ENCODE assay signal across 8 cellular contexts in the genomic region with DNA sequence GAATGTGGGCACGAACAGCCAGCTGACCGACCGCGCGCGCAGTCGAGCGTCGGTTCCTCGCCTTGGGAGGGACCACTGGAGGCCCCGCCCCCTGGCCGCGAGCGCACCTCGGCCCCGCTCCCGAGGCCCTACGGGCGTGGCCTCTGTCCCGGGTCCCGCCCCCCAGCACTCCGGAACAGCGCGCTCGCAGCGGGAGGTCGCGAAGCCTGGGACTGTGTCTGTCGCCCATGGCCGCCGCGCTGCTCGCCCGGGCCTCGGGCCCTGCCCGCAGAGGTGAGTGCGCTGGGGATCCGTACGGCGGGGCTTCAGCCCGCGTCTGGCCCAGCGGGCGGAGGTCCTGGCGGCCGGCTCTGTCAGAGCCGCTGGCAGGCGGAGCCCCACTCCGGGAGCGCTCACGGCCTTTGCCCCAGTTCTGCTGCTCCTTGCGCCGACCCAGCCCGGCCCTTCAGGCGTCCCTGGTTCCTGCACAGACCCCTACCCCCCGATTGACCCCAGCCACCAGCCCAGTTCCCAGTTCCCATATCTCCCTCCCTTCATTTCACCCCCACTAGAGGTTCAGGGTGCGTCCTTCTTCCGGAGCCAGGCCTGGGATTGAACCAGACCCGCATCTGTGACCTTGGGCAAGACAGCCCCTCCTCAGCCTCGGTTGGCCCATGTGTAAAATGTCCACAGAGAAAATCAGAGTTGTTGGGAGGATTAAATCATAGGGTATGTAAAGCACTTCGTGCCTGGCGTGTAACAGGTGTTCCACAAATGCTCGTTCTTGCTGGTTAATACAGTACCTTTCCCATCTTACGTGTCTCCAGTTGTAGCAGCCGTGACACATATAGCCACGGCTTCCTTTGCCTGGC. TPM values are rescaled to one million over a fixed set of nuclear protein-coding genes. Genes with fewer than 3 reads are reported as not detected.
DNase-seq lines count a peak whose midpoint lies in the region; ATAC-seq and FAIRE-seq lines count a peak whose summit lies in the region.

A gene with protein sequence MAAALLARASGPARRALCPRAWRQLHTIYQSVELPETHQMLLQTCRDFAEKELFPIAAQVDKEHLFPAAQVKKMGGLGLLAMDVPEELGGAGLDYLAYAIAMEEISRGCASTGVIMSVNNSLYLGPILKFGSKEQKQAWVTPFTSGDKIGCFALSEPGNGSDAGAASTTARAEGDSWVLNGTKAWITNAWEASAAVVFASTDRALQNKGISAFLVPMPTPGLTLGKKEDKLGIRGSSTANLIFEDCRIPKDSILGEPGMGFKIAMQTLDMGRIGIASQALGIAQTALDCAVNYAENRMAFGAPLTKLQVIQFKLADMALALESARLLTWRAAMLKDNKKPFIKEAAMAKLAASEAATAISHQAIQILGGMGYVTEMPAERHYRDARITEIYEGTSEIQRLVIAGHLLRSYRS (plus strand): TSS at position 168 of the 851 bp plus-strand sequence. CDS start 60 bp downstream, at position 228.

- intact Hi-C loops in right cardiac atrium (cut with DNase I), result loop anchor here in 1 of 4 donors (10.0 kb wide), 1 partner anchor 179 kb away; a partner anchor contains a TSS

- H3K9me3 ChIP-seq in T-helper 17 cell (ENCODE audit: control insufficient read depth, low read length, poor library complexity, severe bottlenecking) (no peaks in the 10 kb centered on the region), right cardiac atrium (ENCODE audit: control insufficient read depth, low read length) (no peaks in the 10 kb centered on the region)

- H3K4me1 Mint-ChIP-seq in T-helper 17 cell, result peaks cover 21% of the 10 kb centered on the region

- no peaks in the 10 kb centered on the region for H3K27me3 Mint-ChIP-seq in T-helper 17 cell

- peaks cover 6% of the 10 kb centered on the region for H3K36me3 Mint-ChIP-seq in T-helper 17 cell (ENCODE audit: low read depth)

- H3K27ac ChIP-seq in right cardiac atrium (ENCODE audit: low read length), result peak within 1 kb of the TSS; percentile 40

- WGBS in right cardiac atrium, result 7% methylated on average over 66 of the region's 66 CpGs

- H3K27ac Mint-ChIP-seq in T-helper 17 cell, result peak within 1 kb of the TSS; percentile 53

- ATAC-seq in GM18498 (IDR thresholded peaks at IDR 0.05; ENCODE audit: unreplicated experiment), result peak; percentile 97
- ATAC-seq in HG02798 (IDR thresholded peaks at IDR 0.05; ENCODE audit: poor library complexity, unreplicated experiment), result peak; percentile 97
- peak; percentile 100 for ATAC-seq in T-helper 17 cell
- ATAC-seq in right cardiac atrium, result peak; percentile 99

- peak within 1 kb of the TSS; percentile 93 for H3K4me3 Mint-ChIP-seq in T-helper 17 cell

- no peaks in the 10 kb centered on the region for H3K27me3 ChIP-seq in right cardiac atrium (ENCODE audit: control insufficient read depth, insufficient read depth)

- FAIRE-seq in urothelium cell line (lab: Jason Lieb, UNC), result peak; percentile 37

- peak within 1 kb of the TSS; percentile 58 for H3K4me3 ChIP-seq in right cardiac atrium (ENCODE audit: low read length)

- peaks cover 2% of the 10 kb centered on the region for H3K4me1 ChIP-seq in right cardiac atrium (ENCODE audit: control insufficient read depth, insufficient read depth, low read length)

- DNase-seq in NCI-H1436 treated with DMSO at 0.1 percent for 48 hours (lab: John Stamatoyannopoulos, UW) (peak; percentile 7), T-helper 17 cell (peak; percentile 82 to 93 (median 86)), amygdala (lab: John Stamatoyannopoulos, UW) (peak in 53 of 56 donors; percentile 9 to 85 (median 64)), right cardiac atrium (peak; percentile 94 to 97 (median 97)), putamen (ENCODE audit: low spot score) (peak; percentile 80), urothelium cell line (ENCODE audit: low spot score) (peak; percentile 98)

RNA-seq across cellular contexts. Expression of the gene that starts here (rescaled TPM):
- total RNA-seq in T-helper 17 cell (10 to 100 TPM in 1 of 2 donors, 1 to 10 TPM in 1; 9.1 to 10.8 TPM), right cardiac atrium (10 to 100 TPM; 34.2 to 51.3 (median 42.5) TPM)
- polyA plus RNA-seq in right cardiac atrium, result 68.0 TPM

Comparison
In these comparisons a context has a peak if more than half of its experiments do, and no peak if none do; other contexts are left out.
1. Peak in every context shown above with its lines: DNase-seq, ATAC-seq, H3K4me3 ChIP-seq and H3K27ac ChIP-seq.
2. DNase-seq: peak in every context shown above with its lines; median percentile 98 in urothelium cell line; 97 in right cardiac atrium; 86 in T-helper 17 cell; 80 in putamen; 64 in amygdala; 7 in NCI-H1436 treated with DMSO at 0.1 percent for 48 hours.